1 cellular context compared by ENCODE assay signal in genomic region chr22:24837517-24837916, GRCh38. TPM values are rescaled to one million over a fixed set of nuclear protein-coding genes. Genes with fewer than 3 reads are reported as not detected.
"Had no signal": no experiment of that assay in that cellular context is flagged by ENCODE, and none has a peak within 500 bp of the region (broad histone marks: within the 10 kb centered on the region; RNA-seq: fewer than 3 reads in every experiment).

No MANE protein-coding gene starts in this region.

RNA-seq across cellular contexts. Expression of gene SGSM1, which starts 31.5 kb away (rescaled TPM):
- total RNA-seq: activated CD8-positive, alpha-beta T cell treated with anti-CD3 and anti-CD28 coated beads, Interleukin-2, amount 10 ng/mL, durations not matched to agents 7 days and 5 days had no signal
